ENCODE assay signal across 1 cellular context in genomic region chr6:25637211-25637610, GRCh38.
A peak's percentile ranks its signal among the peaks of the same experiment; 100 is the strongest.
TF ChIP-seq lines count a peak whose summit lies in the region.

No MANE protein-coding gene starts in this region.

TF ChIP-seq in HepG2, 621 proteins besides CTCF, POLR2A, EP300 and RAD21 (continued from another document and continues in another):
- TF ChIP-seq, protein P1, sequence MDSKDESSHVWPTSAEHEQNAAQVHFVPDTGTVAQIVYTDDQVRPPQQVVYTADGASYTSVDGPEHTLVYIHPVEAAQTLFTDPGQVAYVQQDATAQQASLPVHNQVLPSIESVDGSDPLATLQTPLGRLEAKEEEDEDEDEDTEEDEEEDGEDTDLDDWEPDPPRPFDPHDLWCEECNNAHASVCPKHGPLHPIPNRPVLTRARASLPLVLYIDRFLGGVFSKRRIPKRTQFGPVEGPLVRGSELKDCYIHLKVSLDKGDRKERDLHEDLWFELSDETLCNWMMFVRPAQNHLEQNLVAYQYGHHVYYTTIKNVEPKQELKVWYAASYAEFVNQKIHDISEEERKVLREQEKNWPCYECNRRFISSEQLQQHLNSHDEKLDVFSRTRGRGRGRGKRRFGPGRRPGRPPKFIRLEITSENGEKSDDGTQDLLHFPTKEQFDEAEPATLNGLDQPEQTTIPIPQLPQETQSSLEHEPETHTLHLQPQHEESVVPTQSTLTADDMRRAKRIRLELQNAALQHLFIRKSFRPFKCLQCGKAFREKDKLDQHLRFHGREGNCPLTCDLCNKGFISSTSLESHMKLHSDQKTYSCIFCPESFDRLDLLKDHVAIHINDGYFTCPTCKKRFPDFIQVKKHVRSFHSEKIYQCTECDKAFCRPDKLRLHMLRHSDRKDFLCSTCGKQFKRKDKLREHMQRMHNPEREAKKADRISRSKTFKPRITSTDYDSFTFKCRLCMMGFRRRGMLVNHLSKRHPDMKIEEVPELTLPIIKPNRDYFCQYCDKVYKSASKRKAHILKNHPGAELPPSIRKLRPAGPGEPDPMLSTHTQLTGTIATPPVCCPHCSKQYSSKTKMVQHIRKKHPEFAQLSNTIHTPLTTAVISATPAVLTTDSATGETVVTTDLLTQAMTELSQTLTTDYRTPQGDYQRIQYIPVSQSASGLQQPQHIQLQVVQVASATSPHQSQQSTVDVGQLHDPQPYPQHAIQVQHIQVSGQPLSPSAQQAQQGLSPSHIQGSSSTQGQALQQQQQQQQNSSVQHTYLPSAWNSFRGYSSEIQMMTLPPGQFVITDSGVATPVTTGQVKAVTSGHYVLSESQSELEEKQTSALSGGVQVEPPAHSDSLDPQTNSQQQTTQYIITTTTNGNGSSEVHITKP (CRISPR knock-in tag; IDR thresholded peaks at IDR 0.05; ENCODE audit: low read depth), result no peak
- TF ChIP-seq ZBTB43 (CRISPR knock-in tag; conservative IDR thresholded peaks at IDR 0.05) (no peak), TCF7L2 (IDR thresholded peaks at IDR 0.05; ENCODE audit: low read depth, low read length) (no peak), HNF4A (CRISPR knock-in tag; IDR thresholded peaks at IDR 0.05) (peak; percentile 58; the same call in 1 of the 2 replicates), ZNF619 (CRISPR knock-in tag; IDR thresholded peaks at IDR 0.05) (no peak), TSC22D2 (CRISPR knock-in tag; IDR thresholded peaks at IDR 0.05; ENCODE audit: borderline replicate concordance) (no peak), NR2F6 (IDR thresholded peaks at IDR 0.05) (0 out of 2 replicates have a peak, but pooled peaks have one; percentile 38), NR2F6 (CRISPR knock-in tag; IDR thresholded peaks at IDR 0.05) (peak; percentile 64; the same call in 1 of the 2 replicates), SMAD3 (CRISPR knock-in tag; IDR thresholded peaks at IDR 0.05) (peak; percentile 89), ZNF318 (CRISPR knock-in tag; IDR thresholded peaks at IDR 0.05) (no peak), SRF (IDR thresholded peaks at IDR 0.05; ENCODE audit: low read depth, low read length) (peak; percentile 90), GLI4 (CRISPR knock-in tag; IDR thresholded peaks at IDR 0.05; ENCODE audit: borderline replicate concordance) (no peak), ZHX2 (IDR thresholded peaks at IDR 0.05; ENCODE audit: low read depth) (no peak), ZHX2 (CRISPR knock-in tag; IDR thresholded peaks at IDR 0.05; ENCODE audit: borderline replicate concordance) (peak; percentile 12; the same call in 1 of the 2 replicates), PHB2 (IDR thresholded peaks at IDR 0.05; ENCODE audit: partially characterized antibody) (no peak), SMC3 (IDR thresholded peaks at IDR 0.05; ENCODE audit: low read length) (0 out of 2 replicates have a peak, but pooled peaks have one; percentile 14), CBX5 (CRISPR knock-in tag; IDR thresholded peaks at IDR 0.05; ENCODE audit: borderline replicate concordance) (no peak), HNRNPUL1 (IDR thresholded peaks at IDR 0.05; ENCODE audit: low read depth, low read length) (no peak), ZNF260 (CRISPR knock-in tag; IDR thresholded peaks at IDR 0.05; ENCODE audit: borderline replicate concordance, low read depth) (no peak), SNAPC2 (CRISPR knock-in tag; IDR thresholded peaks at IDR 0.05) (no peak)
- TF ChIP-seq, protein P2, sequence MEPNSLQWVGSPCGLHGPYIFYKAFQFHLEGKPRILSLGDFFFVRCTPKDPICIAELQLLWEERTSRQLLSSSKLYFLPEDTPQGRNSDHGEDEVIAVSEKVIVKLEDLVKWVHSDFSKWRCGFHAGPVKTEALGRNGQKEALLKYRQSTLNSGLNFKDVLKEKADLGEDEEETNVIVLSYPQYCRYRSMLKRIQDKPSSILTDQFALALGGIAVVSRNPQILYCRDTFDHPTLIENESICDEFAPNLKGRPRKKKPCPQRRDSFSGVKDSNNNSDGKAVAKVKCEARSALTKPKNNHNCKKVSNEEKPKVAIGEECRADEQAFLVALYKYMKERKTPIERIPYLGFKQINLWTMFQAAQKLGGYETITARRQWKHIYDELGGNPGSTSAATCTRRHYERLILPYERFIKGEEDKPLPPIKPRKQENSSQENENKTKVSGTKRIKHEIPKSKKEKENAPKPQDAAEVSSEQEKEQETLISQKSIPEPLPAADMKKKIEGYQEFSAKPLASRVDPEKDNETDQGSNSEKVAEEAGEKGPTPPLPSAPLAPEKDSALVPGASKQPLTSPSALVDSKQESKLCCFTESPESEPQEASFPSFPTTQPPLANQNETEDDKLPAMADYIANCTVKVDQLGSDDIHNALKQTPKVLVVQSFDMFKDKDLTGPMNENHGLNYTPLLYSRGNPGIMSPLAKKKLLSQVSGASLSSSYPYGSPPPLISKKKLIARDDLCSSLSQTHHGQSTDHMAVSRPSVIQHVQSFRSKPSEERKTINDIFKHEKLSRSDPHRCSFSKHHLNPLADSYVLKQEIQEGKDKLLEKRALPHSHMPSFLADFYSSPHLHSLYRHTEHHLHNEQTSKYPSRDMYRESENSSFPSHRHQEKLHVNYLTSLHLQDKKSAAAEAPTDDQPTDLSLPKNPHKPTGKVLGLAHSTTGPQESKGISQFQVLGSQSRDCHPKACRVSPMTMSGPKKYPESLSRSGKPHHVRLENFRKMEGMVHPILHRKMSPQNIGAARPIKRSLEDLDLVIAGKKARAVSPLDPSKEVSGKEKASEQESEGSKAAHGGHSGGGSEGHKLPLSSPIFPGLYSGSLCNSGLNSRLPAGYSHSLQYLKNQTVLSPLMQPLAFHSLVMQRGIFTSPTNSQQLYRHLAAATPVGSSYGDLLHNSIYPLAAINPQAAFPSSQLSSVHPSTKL (CRISPR knock-in tag; IDR thresholded peaks at IDR 0.05), result peak; percentile 88
- TF ChIP-seq, protein P3, sequence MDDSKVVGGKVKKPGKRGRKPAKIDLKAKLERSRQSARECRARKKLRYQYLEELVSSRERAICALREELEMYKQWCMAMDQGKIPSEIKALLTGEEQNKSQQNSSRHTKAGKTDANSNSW (CRISPR knock-in tag; IDR thresholded peaks at IDR 0.05; ENCODE audit: borderline replicate concordance), result no peak
- TF ChIP-seq, protein P4, sequence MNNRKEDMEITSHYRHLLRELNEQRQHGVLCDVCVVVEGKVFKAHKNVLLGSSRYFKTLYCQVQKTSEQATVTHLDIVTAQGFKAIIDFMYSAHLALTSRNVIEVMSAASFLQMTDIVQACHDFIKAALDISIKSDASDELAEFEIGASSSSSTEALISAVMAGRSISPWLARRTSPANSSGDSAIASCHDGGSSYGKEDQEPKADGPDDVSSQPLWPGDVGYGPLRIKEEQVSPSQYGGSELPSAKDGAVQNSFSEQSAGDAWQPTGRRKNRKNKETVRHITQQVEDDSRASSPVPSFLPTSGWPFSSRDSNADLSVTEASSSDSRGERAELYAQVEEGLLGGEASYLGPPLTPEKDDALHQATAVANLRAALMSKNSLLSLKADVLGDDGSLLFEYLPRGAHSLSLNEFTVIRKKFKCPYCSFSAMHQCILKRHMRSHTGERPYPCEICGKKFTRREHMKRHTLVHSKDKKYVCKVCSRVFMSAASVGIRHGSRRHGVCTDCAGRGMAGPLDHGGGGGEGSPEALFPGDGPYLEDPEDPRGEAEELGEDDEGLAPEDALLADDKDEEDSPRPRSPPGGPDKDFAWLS (CRISPR knock-in tag; IDR thresholded peaks at IDR 0.05; ENCODE audit: borderline replicate concordance), result no peak
- TF ChIP-seq, protein P5, sequence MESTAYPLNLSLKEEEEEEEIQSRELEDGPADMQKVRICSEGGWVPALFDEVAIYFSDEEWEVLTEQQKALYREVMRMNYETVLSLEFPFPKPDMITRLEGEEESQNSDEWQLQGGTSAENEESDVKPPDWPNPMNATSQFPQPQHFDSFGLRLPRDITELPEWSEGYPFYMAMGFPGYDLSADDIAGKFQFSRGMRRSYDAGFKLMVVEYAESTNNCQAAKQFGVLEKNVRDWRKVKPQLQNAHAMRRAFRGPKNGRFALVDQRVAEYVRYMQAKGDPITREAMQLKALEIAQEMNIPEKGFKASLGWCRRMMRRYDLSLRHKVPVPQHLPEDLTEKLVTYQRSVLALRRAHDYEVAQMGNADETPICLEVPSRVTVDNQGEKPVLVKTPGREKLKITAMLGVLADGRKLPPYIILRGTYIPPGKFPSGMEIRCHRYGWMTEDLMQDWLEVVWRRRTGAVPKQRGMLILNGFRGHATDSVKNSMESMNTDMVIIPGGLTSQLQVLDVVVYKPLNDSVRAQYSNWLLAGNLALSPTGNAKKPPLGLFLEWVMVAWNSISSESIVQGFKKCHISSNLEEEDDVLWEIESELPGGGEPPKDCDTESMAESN (CRISPR knock-in tag; conservative IDR thresholded peaks at IDR 0.05), result no peak
